Comparison of ENCODE assay signal across 22 cellular contexts in the genomic region with DNA sequence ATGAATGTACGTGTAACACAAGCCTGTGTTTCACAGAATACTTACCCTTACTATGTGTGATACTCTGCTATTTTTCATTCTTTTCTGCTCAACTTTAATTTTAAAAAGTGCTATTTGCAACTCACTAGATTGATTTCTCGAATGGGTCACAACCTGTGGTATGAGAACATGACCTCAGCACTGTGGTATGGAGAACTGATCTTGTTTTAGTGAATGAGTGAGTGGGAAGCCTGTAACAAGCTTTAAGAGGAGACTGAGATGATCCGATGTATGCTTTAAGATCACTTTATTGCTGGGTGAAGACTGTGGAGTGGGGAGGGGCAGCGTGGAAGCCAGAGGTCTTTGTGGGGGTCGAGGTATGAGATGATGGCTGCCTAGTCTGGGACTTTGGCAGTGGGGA. TPM values are rescaled to one million over a fixed set of nuclear protein-coding genes. Genes with fewer than 3 reads are reported as not detected.
DNase-seq lines count a peak whose midpoint lies in the region; ATAC-seq, FAIRE-seq and TF ChIP-seq lines count a peak whose summit lies in the region.
"Had no signal": no experiment of that assay in that cellular context is flagged by ENCODE, and none has a peak within 500 bp of the region (broad histone marks: within the 10 kb centered on the region; RNA-seq: fewer than 3 reads in every experiment).

No MANE protein-coding gene starts in this region.

- no peak for TF ChIP-seq EP300 in GM12878 (IDR thresholded peaks at IDR 0.05; ENCODE audit: borderline replicate concordance in 1 of 2, control insufficient read depth in 1 of 2, low read depth in 2 of 2, low read length in 2 of 2)

- FAIRE-seq in GM12878 (lab: Jason Lieb, UNC), result no peak
- FAIRE-seq: A549, GM12892, H1 had no signal

- no peak for TF ChIP-seq RAD21 in GM12878 (IDR thresholded peaks at IDR 0.05; ENCODE audit: insufficient read depth, low read depth, low read length)

- SMC1A ChIA-PET in GM12878 (lab: Charles Lee; ENCODE audit: uncharacterized antibody, unreplicated experiment), result interaction anchor here (0.6 to 0.9 kb wide), 2 partner anchors 24 to 29 kb away, joined by 3 read pairs; no protein-coding TSS in a partner anchor

- ATAC-seq in stimulated activated naive CD8-positive, alpha-beta T cell treated with anti-CD3 and anti-CD28 coated beads, Interleukin-15, amount 100 ng/mL, for 72 hours, result no peak
- ATAC-seq in stimulated activated naive CD8-positive, alpha-beta T cell treated with anti-CD3 and anti-CD28 coated beads, Interleukin-15, Interleukin-2, amounts not matched to agents 100 U/mL and 50 U/mL, for 24 hours, result no peak
- ATAC-seq in GM12878, result no peak
- ATAC-seq in left lung, result peak; percentile 13
- ATAC-seq: A549, upper lobe of right lung had no signal

- RAD21 ChIA-PET in GM12878 (lab: Charles Lee; ENCODE audit: unreplicated experiment), result interaction anchor here (1.7 kb wide), 1 partner anchor 9 kb away, joined by 5 read pairs; no protein-coding TSS in a partner anchor

- TF ChIP-seq CTCF in GM12878 (IDR thresholded peaks at IDR 0.05 in 2 of 3, conservative IDR thresholded peaks at IDR 0.05 in 1 of 3; ENCODE audit: control insufficient read depth in 2 of 3, extremely low read depth in 1 of 3, insufficient read depth in 1 of 3, low read depth in 3 of 3, low read length in 3 of 3), result no peak
- TF ChIP-seq CTCF in left lung (IDR thresholded peaks at IDR 0.05), result no peak
- no peak for TF ChIP-seq CTCF in GM13976 (IDR thresholded peaks at IDR 0.05; ENCODE audit: borderline replicate concordance, control extremely low read depth, extremely low read depth, insufficient read depth, missing control alignments)
- no peak for TF ChIP-seq CTCF in GM10266 (IDR thresholded peaks at IDR 0.05; ENCODE audit: control insufficient read depth, insufficient read depth, low read depth, missing control alignments)

- TF ChIP-seq POLR2A in GM12878 (IDR thresholded peaks at IDR 0.05; ENCODE audit: low read depth, low read length), result no peak

- no peak overlapping the region for H3K4me3 ChIP-seq in GM12878
- no peak overlapping the region for H3K4me3 ChIP-seq in left lung
- H3K4me3 ChIP-seq: A549, cardiac muscle cell, left ventricle myocardium inferior, stomach, upper lobe of right lung had no signal

- H3K4me1 ChIP-seq in GM12878 (ENCODE audit: control insufficient read depth, insufficient read depth, low read length), result peaks cover 13% of the 10 kb centered on the region; the same call in 1 of the 2 replicates
- H3K4me1 ChIP-seq in left lung, result no peaks in the 10 kb centered on the region
- H3K4me1 ChIP-seq: A549, upper lobe of right lung had no signal

- no TSS peak for BruUV-seq in GM12878 (replicated peaks; lab: Mats Ljungman, UMichigan)

- CTCF ChIA-PET in GM12878 (lab: Yijun Ruan, JAX), result interaction anchor here (1.2 to 1.8 kb wide), 4 partner anchors 325 to 424 kb away, joined by 3 to 10 read pairs (median 6); no protein-coding TSS in a partner anchor

- DNase-seq in stimulated activated naive CD8-positive, alpha-beta T cell treated with anti-CD3 and anti-CD28 coated beads, Interleukin-15, amount 100 ng/mL, for 72 hours, result no peak
- no peak for DNase-seq in stimulated activated naive CD8-positive, alpha-beta T cell treated with anti-CD3 and anti-CD28 coated beads, Interleukin-15, Interleukin-2, amounts not matched to agents 100 U/mL and 50 U/mL, for 24 hours
- DNase-seq in GM12878 (ENCODE audit: low read depth, low spot score), result no peak
- no peak for DNase-seq in left lung
- no peak for DNase-seq in DMS79 treated with DMSO at 0.1 percent for 48 hours (lab: John Stamatoyannopoulos, UW)
- DNase-seq in GM13976 (ENCODE audit: low spot score), result no peak
- DNase-seq in GM10266 (ENCODE audit: extremely low spot score), result no peak
- no peak for DNase-seq in HT-29 (ENCODE audit: low spot score)
- DNase-seq: activated B cell treated with CpG ODN at 0.5 μM for 24 hours; activated naive CD4-positive, alpha-beta T cell; CD8-positive, alpha-beta memory T cell; effector CD8-positive, alpha-beta T cell; Karpas-422; left ventricle myocardium inferior; NCI-H1417 treated with DMSO at 0.1 percent for 48 hours; stomach; upper lobe of right lung had no signal

- H3K27me3 Mint-ChIP-seq in stimulated activated naive CD8-positive, alpha-beta T cell treated with anti-CD3 and anti-CD28 coated beads, Interleukin-15, amount 100 ng/mL, for 72 hours, result no peaks in the 10 kb centered on the region
- H3K27me3 Mint-ChIP-seq: activated B cell treated with CpG ODN at 0.5 μM for 24 hours; CD8-positive, alpha-beta memory T cell had no signal

- H3K9me3 Mint-ChIP-seq in stimulated activated naive CD8-positive, alpha-beta T cell treated with anti-CD3 and anti-CD28 coated beads, Interleukin-15, amount 100 ng/mL, for 72 hours, result no peaks in the 10 kb centered on the region
- H3K9me3 Mint-ChIP-seq: activated B cell treated with CpG ODN at 0.5 μM for 24 hours; CD8-positive, alpha-beta memory T cell had no signal

- H3K27me3 ChIP-seq in GM12878 (replicated peaks in 1 of 2; ENCODE audit: control insufficient read depth in 2 of 2, insufficient read depth in 2 of 2, low read length in 1 of 2), result no peaks in the 10 kb centered on the region
- no peaks in the 10 kb centered on the region for H3K27me3 ChIP-seq in left lung
- H3K27me3 ChIP-seq: cardiac muscle cell, stomach, upper lobe of right lung had no signal

- WGBS in GM12878 (ENCODE audit: insufficient coverage, insufficient replicate concordance, low lambda C conversion rate, missing lambda C conversion rate), result 100% methylated on average over 5 of the region's 5 CpGs

- no peak overlapping the region for H2AFZ ChIP-seq in GM12878 (ENCODE audit: control insufficient read depth, low read depth, low read length)
- H2AFZ ChIP-seq: parathyroid adenoma had no signal

- no peak overlapping the region for H3K9ac ChIP-seq in GM12878 (ENCODE audit: control insufficient read depth, insufficient read depth, low read length)
- H3K9ac ChIP-seq: parathyroid adenoma had no signal

- H3K9me3 ChIP-seq in GM12878 (replicated peaks; ENCODE audit: control insufficient read depth, insufficient read depth, low read length), result no peaks in the 10 kb centered on the region
- no peaks in the 10 kb centered on the region for H3K9me3 ChIP-seq in left lung
- H3K9me3 ChIP-seq: A549, left ventricle myocardium inferior, stomach, upper lobe of right lung had no signal

- H3K36me3 ChIP-seq in GM12878 (ENCODE audit: control insufficient read depth in 2 of 2, insufficient read depth in 2 of 2, low read length in 1 of 2), result peaks cover 2 to 4% of the 10 kb centered on the region in 2 experiments; a peak in 1 of 4 replicates
- H3K36me3 ChIP-seq in left lung, result peaks cover 0 to 54% of the 10 kb centered on the region in 2 donors

- H3K4me2 ChIP-seq in GM12878 (ENCODE audit: control insufficient read depth, insufficient read depth), result no peak overlapping the region
- H3K4me2 ChIP-seq: A549 had no signal

- no peaks in the 10 kb centered on the region for H3K4me1 Mint-ChIP-seq in stimulated activated naive CD8-positive, alpha-beta T cell treated with anti-CD3 and anti-CD28 coated beads, Interleukin-15, amount 100 ng/mL, for 72 hours
- H3K4me1 Mint-ChIP-seq: CD8-positive, alpha-beta memory T cell had no signal

- in situ Hi-C loops in GM12878 (cut with MboI), result no loop called here
- in situ Hi-C loops in GM13976 (cut with MboI; ENCODE audit: low sequenced_read_pairs, unreplicated experiment), result no loop called here

- no peaks in the 10 kb centered on the region for H4K20me1 ChIP-seq in GM12878 (ENCODE audit: control insufficient read depth, insufficient read depth)

- H3K27ac ChIP-seq in GM12878 (ENCODE audit: control insufficient read depth, insufficient read depth), result peak overlapping the region; percentile 75; the same call in 1 of the 2 replicates
- no peak overlapping the region for H3K27ac ChIP-seq in left lung
- H3K27ac ChIP-seq: A549, cardiac muscle cell, left ventricle myocardium inferior, parathyroid adenoma, stomach, upper lobe of right lung had no signal

- intact Hi-C loops in GM12878 (cut with micrococcal nuclease; ENCODE audit: unreplicated experiment) (loop anchor here (10.0 kb wide), 1 partner anchor 424 kb away; no protein-coding TSS in a partner anchor), left lung (cut with DNase I) (loop anchor here in 1 of 2 donors (10.0 kb wide), 1 partner anchor 324 kb away; no protein-coding TSS in a partner anchor)

- H3K79me2 ChIP-seq in GM12878 (ENCODE audit: control insufficient read depth, insufficient read depth, low read length), result no peaks in the 10 kb centered on the region
- H3K79me2 ChIP-seq: parathyroid adenoma had no signal

- peak overlapping the region; percentile 1 to 15 for H3K27ac Mint-ChIP-seq in stimulated activated naive CD8-positive, alpha-beta T cell treated with anti-CD3 and anti-CD28 coated beads, Interleukin-15, amount 100 ng/mL, for 72 hours
- H3K27ac Mint-ChIP-seq: activated B cell treated with CpG ODN at 0.5 μM for 24 hours had no signal

- POLR2A ChIA-PET in GM12878 (lab: Charles Lee), result interaction anchor here (1.2 to 1.5 kb wide), 2 partner anchors 27 to 29 kb away, joined by 4 read pairs; a partner anchor contains a TSS

- no peak overlapping the region for H3K4me3 Mint-ChIP-seq in stimulated activated naive CD8-positive, alpha-beta T cell treated with anti-CD3 and anti-CD28 coated beads, Interleukin-15, amount 100 ng/mL, for 72 hours
- H3K4me3 Mint-ChIP-seq: activated B cell treated with CpG ODN at 0.5 μM for 24 hours; CD8-positive, alpha-beta memory T cell had no signal

RNA-seq across cellular contexts. Expression of a gene that starts 21.6 kb away (rescaled TPM):
- total RNA-seq in GM12878 (2013; cell fraction: nucleolus; rRNA removed), result 30.2 and 36.3 TPM in 2 replicates
- total RNA-seq in GM12878 (2014; rRNA removed) (33.6 and 45.3 TPM in 2 replicates), GM12878 (2014; rRNA removed; fragmentation: Illumina TruSeq; extraction: Trizol) (22.6 and 25.8 TPM in 2 replicates), GM12878 (2021) (35.9 and 37.9 TPM in 2 replicates), left lung (10 to 100 TPM; 19.2 to 20.6 TPM)
- polyA plus RNA-seq in GM12878 (2011; ENCODE audit: low read depth), result 12.7 TPM
- polyA plus RNA-seq in GM12878 (2011; rRNA removed) (18.1 and 29.9 TPM in 2 replicates), GM12878 (2014; fragmentation: Illumina TruSeq; extraction: Trizol) (22.8 and 41.5 TPM in 2 replicates), GM12878 (2014; fragmentation: Nextera tagmentation; extraction: Ambion mirVana) (10 to 100 TPM in 1 of 2 experiments, 1 to 10 TPM in 1; 7.6 to 16.0 TPM), GM12878 (2014; rRNA removed) (43.2 and 54.9 TPM in 2 replicates), GM12878 (2016; fragmentation: Nextera tagmentation; extraction: Ambion mirVana) (10 to 100 TPM; 57.0 to 66.3 TPM)
- polyA plus RNA-seq in GM12878 (2011; cell fraction: cytosol; rRNA removed), result 24.8 and 38.8 TPM in 2 replicates
- 26.1 and 34.0 TPM in 2 replicates for polyA plus RNA-seq in GM12878 (2011; cell fraction: nucleus; rRNA removed)
- 19.2 and 19.7 TPM in 2 replicates for polyA plus RNA-seq in GM12878 (2012)
- polyA minus RNA-seq in GM12878 (2011; rRNA and poly(A)+ RNA removed), result 27.9 and 31.1 TPM in 2 replicates
- polyA minus RNA-seq in GM12878 (2011; cell fraction: cytosol; rRNA and poly(A)+ RNA removed), result 5.7 and 17.5 TPM in 2 replicates
- 10.3 and 16.0 TPM in 2 replicates for polyA minus RNA-seq in GM12878 (2011; cell fraction: nucleus; rRNA and poly(A)+ RNA removed)
- 24.2 and 27.8 TPM in 2 replicates for total RNA-seq in HT-29 (2014; rRNA removed; shearing (Covaris generic))

RNA-seq across cellular contexts. Expression of a gene that starts 27.1 kb away (rescaled TPM):
- 0.10 TPM in 1 of 2 replicates, not detected in the other for total RNA-seq in GM12878 (2013; cell fraction: nucleolus; rRNA removed)
- total RNA-seq in GM12878 (2014; rRNA removed) (1.5 and 2.6 TPM in 2 replicates), GM12878 (2014; rRNA removed; fragmentation: Illumina TruSeq; extraction: Trizol) (1.1 and 1.2 TPM in 2 replicates), GM12878 (2021) (1.5 and 2.5 TPM in 2 replicates), left lung (10 to 100 TPM; 28.8 to 45.4 TPM)
- polyA plus RNA-seq in GM12878 (2011; ENCODE audit: low read depth), result 0.31 TPM
- polyA plus RNA-seq in GM12878 (2011; rRNA removed) (0.06 and 0.20 TPM in 2 replicates), GM12878 (2014; fragmentation: Illumina TruSeq; extraction: Trizol) (0.11 and 0.26 TPM in 2 replicates), GM12878 (2014; fragmentation: Nextera tagmentation; extraction: Ambion mirVana) (under 1 TPM; 0.04 to 0.05 TPM), GM12878 (2014; rRNA removed) (0.99 and 1.4 TPM in 2 replicates), GM12878 (2016; fragmentation: Nextera tagmentation; extraction: Ambion mirVana) (1 to 10 TPM in 1 of 2 experiments, under 1 TPM in 1; 0.48 to 1.3 TPM)
- 0.13 and 0.53 TPM in 2 replicates for polyA plus RNA-seq in GM12878 (2011; cell fraction: cytosol; rRNA removed)
- polyA plus RNA-seq in GM12878 (2011; cell fraction: nucleus; rRNA removed), result 1.2 and 1.5 TPM in 2 replicates
- polyA plus RNA-seq in GM12878 (2012), result 1.4 TPM in 2 replicates
- 0.59 and 0.62 TPM in 2 replicates for polyA minus RNA-seq in GM12878 (2011; rRNA and poly(A)+ RNA removed)
- polyA minus RNA-seq in GM12878 (2011; cell fraction: cytosol; rRNA and poly(A)+ RNA removed), result 0.67 and 1.0 TPM in 2 replicates
- 0.29 and 0.48 TPM in 2 replicates for polyA minus RNA-seq in GM12878 (2011; cell fraction: nucleus; rRNA and poly(A)+ RNA removed)
- total RNA-seq in HT-29 (2014; rRNA removed; shearing (Covaris generic)), result 0.03 TPM in 2 replicates

RNA-seq across cellular contexts. Expression of a gene that starts 27.5 kb away (rescaled TPM):
- 133 and 139 TPM in 2 replicates for total RNA-seq in GM12878 (2013; cell fraction: nucleolus; rRNA removed)
- total RNA-seq in GM12878 (2014; rRNA removed), result 52.0 and 56.3 TPM in 2 replicates
- 63.4 and 64.7 TPM in 2 replicates for total RNA-seq in GM12878 (2014; rRNA removed; fragmentation: Illumina TruSeq; extraction: Trizol)
- 73.9 and 80.8 TPM in 2 replicates for total RNA-seq in GM12878 (2021)
- polyA plus RNA-seq in GM12878 (2011; ENCODE audit: low read depth), result 72.1 TPM
- polyA plus RNA-seq in GM12878 (2011; rRNA removed), result 76.3 and 91.1 TPM in 2 replicates
- 48.2 and 61.5 TPM in 2 replicates for polyA plus RNA-seq in GM12878 (2011; cell fraction: cytosol; rRNA removed)
- 98.2 and 138 TPM in 2 replicates for polyA plus RNA-seq in GM12878 (2011; cell fraction: nucleus; rRNA removed)
- 79.2 and 88.1 TPM in 2 replicates for polyA plus RNA-seq in GM12878 (2012)
- 107 and 109 TPM in 2 replicates for polyA plus RNA-seq in GM12878 (2014; fragmentation: Illumina TruSeq; extraction: Trizol)
- 10 to 100 TPM; 17.2 to 26.4 TPM for polyA plus RNA-seq in GM12878 (2014; fragmentation: Nextera tagmentation; extraction: Ambion mirVana)
- 94.3 and 100 TPM in 2 replicates for polyA plus RNA-seq in GM12878 (2014; rRNA removed)
- 10 to 100 TPM; 91.2 to 93.2 TPM for polyA plus RNA-seq in GM12878 (2016; fragmentation: Nextera tagmentation; extraction: Ambion mirVana)
- 46.6 and 48.4 TPM in 2 replicates for polyA minus RNA-seq in GM12878 (2011; rRNA and poly(A)+ RNA removed)
- polyA minus RNA-seq in GM12878 (2011; cell fraction: cytosol; rRNA and poly(A)+ RNA removed), result 19.5 and 20.0 TPM in 2 replicates
- polyA minus RNA-seq in GM12878 (2011; cell fraction: nucleus; rRNA and poly(A)+ RNA removed), result 25.1 and 44.7 TPM in 2 replicates
- total RNA-seq in left lung, result 10 to 100 TPM; 66.0 to 70.0 TPM
- 36.2 and 51.3 TPM in 2 replicates for total RNA-seq in HT-29 (2014; rRNA removed; shearing (Covaris generic))

Comparison
In these comparisons a context has a peak if more than half of its experiments do, and no peak if none do; other contexts are left out.
1. RNA of a gene that starts 27.1 kb away (total RNA-seq): 28.8 to 45.4 TPM in left lung; 0.10 to 2.6 TPM in GM12878 and 0.03 TPM in HT-29; every median in the first group is over 4 times any median in the second.